ENCODE assay signal across 1 cellular context in the genomic region with DNA sequence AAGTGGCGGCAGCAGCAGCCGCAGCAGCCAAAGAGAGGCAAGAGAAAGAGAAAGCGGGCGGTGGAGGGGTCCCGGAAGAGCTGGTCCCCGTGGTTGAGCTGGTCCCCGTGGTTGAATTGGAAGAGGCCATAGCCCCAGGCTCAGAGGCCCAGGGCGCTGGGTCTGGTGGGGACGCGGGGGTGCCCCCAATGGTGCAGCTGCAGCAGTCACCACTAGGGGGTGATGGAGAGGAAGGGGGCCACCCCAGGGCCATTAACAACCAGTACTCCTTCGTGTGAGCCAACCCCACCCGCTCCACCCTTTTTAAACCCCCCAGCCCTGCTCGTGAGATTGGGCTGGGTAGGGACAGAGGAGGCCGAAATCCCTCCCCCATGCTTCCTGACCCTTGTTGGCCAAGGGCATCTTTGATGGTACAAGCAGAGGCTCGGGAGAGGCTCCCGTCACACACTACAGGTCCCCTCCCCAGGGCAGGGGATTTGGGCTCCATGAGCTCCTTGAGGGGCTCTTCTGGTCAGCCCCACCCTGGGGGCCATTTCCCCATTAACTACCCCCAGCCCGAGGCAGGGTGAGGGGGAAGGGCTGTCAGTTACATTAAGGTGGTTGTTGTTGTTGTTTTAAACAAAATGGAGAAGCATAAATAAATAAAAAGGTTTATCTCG.
TF ChIP-seq lines count a peak whose summit lies in the region.

No MANE protein-coding gene starts in this region.

TF ChIP-seq in endothelial cell of umbilical vein, 7 proteins besides CTCF, POLR2A, EP300 and RAD21:
- no peak for TF ChIP-seq MYC (IDR thresholded peaks at IDR 0.05; ENCODE audit: low read depth, low read length)
- no peak for TF ChIP-seq EZH2 (IDR thresholded peaks at IDR 0.05; ENCODE audit: borderline replicate concordance, low read depth, low read length, severe bottlenecking)
- no peak for TF ChIP-seq POLR2AphosphoS5 (IDR thresholded peaks at IDR 0.05; ENCODE audit: insufficient read depth, low read depth, low read length)
- no peak for TF ChIP-seq JUN (IDR thresholded peaks at IDR 0.05; ENCODE audit: borderline replicate concordance, insufficient read depth, insufficient read length, low read depth)
- TF ChIP-seq, protein P1, sequence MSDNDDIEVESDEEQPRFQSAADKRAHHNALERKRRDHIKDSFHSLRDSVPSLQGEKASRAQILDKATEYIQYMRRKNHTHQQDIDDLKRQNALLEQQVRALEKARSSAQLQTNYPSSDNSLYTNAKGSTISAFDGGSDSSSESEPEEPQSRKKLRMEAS (IDR thresholded peaks at IDR 0.05; ENCODE audit: insufficient read depth, insufficient read length), result no peak
- TF ChIP-seq GATA2 (IDR thresholded peaks at IDR 0.05; ENCODE audit: insufficient read depth, insufficient read length, low read depth, low read length), result no peak
- TF ChIP-seq FOS (IDR thresholded peaks at IDR 0.05; ENCODE audit: borderline replicate concordance, insufficient read depth, low read length), result no peak
